Comparison of ENCODE assay signal across 8 cellular contexts in the genomic region with DNA sequence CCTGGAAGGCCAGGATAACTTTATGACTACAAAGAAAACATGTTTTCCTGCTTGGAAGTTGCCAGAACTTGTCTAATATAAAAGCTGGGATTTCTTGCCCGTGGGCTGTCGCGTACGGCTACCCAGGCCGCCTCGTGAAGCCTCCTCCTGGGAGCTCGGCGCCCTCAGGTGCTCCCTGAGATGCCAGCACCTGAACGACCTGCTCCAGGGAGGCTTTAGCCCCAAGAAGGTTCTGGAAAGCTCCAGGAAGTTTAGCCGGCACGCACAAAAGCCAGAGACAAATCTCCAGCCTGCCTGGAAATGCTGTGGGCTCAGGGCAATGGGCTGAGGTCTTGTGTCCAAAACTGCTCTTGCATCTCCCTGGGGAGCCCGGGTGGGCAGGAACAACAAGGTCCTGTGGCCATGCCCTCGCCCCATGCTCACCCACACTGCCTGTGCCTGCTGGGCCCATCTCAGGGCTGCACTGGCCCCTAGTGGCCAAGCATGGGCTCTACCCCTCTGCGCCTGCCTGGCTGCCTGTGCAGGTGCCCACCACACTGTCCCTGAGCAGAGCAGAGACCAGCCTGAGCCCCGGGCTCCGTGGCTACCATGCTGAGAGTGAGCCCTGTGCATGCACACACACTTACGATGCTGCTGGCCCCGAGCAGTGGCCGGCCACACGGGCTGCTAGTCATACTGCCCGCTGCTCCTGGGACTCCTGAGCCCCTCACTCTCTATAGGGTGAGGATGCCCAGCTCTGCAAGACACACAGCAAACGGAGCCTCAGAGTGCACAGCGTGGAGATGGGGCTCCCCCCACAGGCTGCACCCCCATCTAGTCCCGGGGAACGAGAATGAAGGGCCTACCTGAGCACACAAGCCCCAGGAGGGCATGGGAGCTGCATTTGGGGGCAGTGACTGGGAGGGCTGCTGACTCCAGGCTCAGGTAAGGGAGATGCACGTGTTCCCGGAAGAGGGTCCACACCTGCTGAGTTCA. TPM values are rescaled to one million over a fixed set of nuclear protein-coding genes. Genes with fewer than 3 reads are reported as not detected.
DNase-seq lines count a peak whose midpoint lies in the region; ATAC-seq and TF ChIP-seq lines count a peak whose summit lies in the region.

No MANE protein-coding gene starts in this region.

- dilution Hi-C loops in mammary epithelial cell (cut with HindIII; ENCODE audit: low sequenced_read_pairs), result no loop called here

- H3K36me3 ChIP-seq in BE2C (no peaks in the 10 kb centered on the region), mammary epithelial cell (ENCODE audit: insufficient read depth, low read length) (no peaks in the 10 kb centered on the region)

- ATAC-seq in GM19324 (IDR thresholded peaks at IDR 0.05; ENCODE audit: low FRiP score, unreplicated experiment), result peak; percentile 70
- peak; percentile 100 for ATAC-seq in activated B cell treated with CpG ODN at 0.5 μM for 24 hours (ENCODE audit: low read depth)
- no peak for ATAC-seq in GM21528 (IDR thresholded peaks at IDR 0.05; ENCODE audit: low FRiP score, unreplicated experiment)

- WGBS in mammary epithelial cell (ENCODE audit: low coverage, missing lambda C conversion rate), result 12% methylated on average over 13 of the region's 27 CpGs

- no peak overlapping the region for H3K27ac Mint-ChIP-seq in activated B cell treated with CpG ODN at 0.5 μM for 24 hours

- H3K27me3 Mint-ChIP-seq in activated B cell treated with CpG ODN at 0.5 μM for 24 hours, result peaks cover 37% of the 10 kb centered on the region

- H4K20me1 ChIP-seq in mammary epithelial cell (ENCODE audit: insufficient read depth, low read length), result no peaks in the 10 kb centered on the region

- peak overlapping the region; percentile 31 for H3K9ac ChIP-seq in mammary epithelial cell (ENCODE audit: insufficient read depth, low read length)

- peak overlapping the region; percentile 42 for H3K27ac ChIP-seq in mammary epithelial cell (ENCODE audit: insufficient read depth, low read depth, low read length)

- CTCF ChIA-PET in activated B cell treated with CpG ODN at 0.5 μM for 24 hours (lab: Charles Lee), result interaction anchor here (0.6 to 5.5 kb wide), 7 partner anchors 9 to 1065 kb away, joined by 3 to 96 read pairs (median 4); no protein-coding TSS in a partner anchor
- CTCF ChIA-PET in mammary epithelial cell (lab: Charles Lee; ENCODE audit: low non-redundant PET), result interaction anchor here (2.0 kb wide), 1 partner anchor 175 kb away, joined by 20 read pairs; no protein-coding TSS in a partner anchor

- DNase-seq in BE2C (peak; percentile 88), NCI-H1930 (lab: John Stamatoyannopoulos, UW) (peak; percentile 33 to 46), activated B cell treated with CpG ODN at 0.5 μM for 24 hours (peak; percentile 74), mammary epithelial cell (peak; percentile 61), kidney tubule cell (ENCODE audit: low spot score) (peak; percentile 82)
- DNase-seq in stimulated activated CD4-positive, alpha-beta T cell treated with anti-CD3 and anti-CD28 coated beads, Interleukin-4, amount 100 ng/mL, for 48 hours (ENCODE audit: low read depth in 2 of 2), result peak; percentile 65 to 67

- H3K4me3 Mint-ChIP-seq in activated B cell treated with CpG ODN at 0.5 μM for 24 hours, result no peak overlapping the region

- peaks cover 13% of the 10 kb centered on the region for H3K4me1 Mint-ChIP-seq in activated B cell treated with CpG ODN at 0.5 μM for 24 hours

- H3K9me3 Mint-ChIP-seq in activated B cell treated with CpG ODN at 0.5 μM for 24 hours, result no peaks in the 10 kb centered on the region

- peak overlapping the region; percentile 67 for H2AFZ ChIP-seq in mammary epithelial cell (ENCODE audit: low read depth, low read length)

- in situ Hi-C loops in mammary epithelial cell (cut with MboI; ENCODE audit: low sequenced_read_pairs in 2 of 2), result loop anchor here (25.0 kb wide), 2 partner anchors 430 to 530 kb away; no protein-coding TSS in a partner anchor

- H3K36me3 Mint-ChIP-seq in activated B cell treated with CpG ODN at 0.5 μM for 24 hours (ENCODE audit: low read depth), result no peaks in the 10 kb centered on the region

- no peaks in the 10 kb centered on the region for H3K4me1 ChIP-seq in BE2C
- H3K4me1 ChIP-seq in mammary epithelial cell (ENCODE audit: insufficient read depth, low read length), result peaks cover 49% of the 10 kb centered on the region

- TF ChIP-seq CTCF in BE2C (IDR thresholded peaks at IDR 0.05; ENCODE audit: low read depth, low read length) (peak; percentile 96), activated B cell treated with CpG ODN at 0.5 μM for 24 hours (IDR thresholded peaks at IDR 0.05) (no peak), mammary epithelial cell (conservative IDR thresholded peaks at IDR 0.05 in 1 of 2, IDR thresholded peaks at IDR 0.05 in 1 of 2; ENCODE audit: extremely low read depth in 1 of 2, insufficient read depth in 1 of 2, low read depth in 1 of 2, low read length in 2 of 2) (peak; percentile 89 to 97)

- H3K79me2 ChIP-seq in mammary epithelial cell (ENCODE audit: insufficient read depth, low read length), result peaks cover 21% of the 10 kb centered on the region

- H3K4me3 ChIP-seq in BE2C (ENCODE audit: low read depth, low read length) (no peak overlapping the region), mammary epithelial cell (replicated peaks in 1 of 3; ENCODE audit: insufficient read depth in 1 of 3, low read depth in 2 of 3, low read length in 3 of 3) (no peak overlapping the region)

- H3K9me3 ChIP-seq in BE2C, result no peaks in the 10 kb centered on the region
- no peaks in the 10 kb centered on the region for H3K9me3 ChIP-seq in mammary epithelial cell (replicated peaks; ENCODE audit: insufficient read depth, low read length)

- intact Hi-C loops in activated B cell treated with CpG ODN at 0.5 μM for 24 hours (cut with micrococcal nuclease) (loop anchor here (1.0 kb wide), 3 partner anchors 175 to 420 kb away; no protein-coding TSS in a partner anchor), mammary epithelial cell (cut with micrococcal nuclease) (loop anchor here (1.0 to 2.0 kb wide), 4 partner anchors 175 to 547 kb away; no protein-coding TSS in a partner anchor)

- POLR2A ChIA-PET in activated B cell treated with CpG ODN at 0.5 μM for 24 hours (lab: Charles Lee), result interaction anchor here (1.7 kb wide), 1 partner anchor 174 kb away, joined by 8 read pairs; no protein-coding TSS in a partner anchor

- H3K27me3 ChIP-seq in BE2C, result peaks cover 19% of the 10 kb centered on the region
- H3K27me3 ChIP-seq in mammary epithelial cell (ENCODE audit: insufficient read depth, low read length), result no peaks in the 10 kb centered on the region

- H3K4me2 ChIP-seq in mammary epithelial cell (ENCODE audit: insufficient read depth, low read depth, low read length), result peak overlapping the region; percentile 65

- no TSS peak for BruUV-seq in mammary epithelial cell (replicated peaks; lab: Mats Ljungman, UMichigan)

RNA-seq across cellular contexts. Expression of gene CELSR1, which starts 4.9 kb away (rescaled TPM):
- polyA plus RNA-seq in BE2C (2012; ENCODE audit: insufficient read depth, insufficient read length, low read depth), result 0.29 TPM
- 9.0 and 12.3 TPM in 2 replicates for total RNA-seq in activated B cell treated with CpG ODN at 0.5 μM for 24 hours
- total RNA-seq in mammary epithelial cell, result 10 to 100 TPM; 66.6 to 69.5 TPM
- 33.4 TPM for polyA plus RNA-seq in mammary epithelial cell
- polyA minus RNA-seq in mammary epithelial cell, result 52.9 TPM
